Comparison of ENCODE assay signal across 1 cellular context in genomic region chr19:12527034-12527836, GRCh38.
TF ChIP-seq lines count a peak whose summit lies in the region.

No MANE protein-coding gene starts in this region.

TF ChIP-seq in K562, 482 proteins besides CTCF, POLR2A, EP300 and RAD21 (continued from another document and continues in another):
- peak; percentile 73 for TF ChIP-seq JUN (IDR thresholded peaks at IDR 0.05; ENCODE audit: borderline replicate concordance, low read depth, low read length)
- no peak for TF ChIP-seq JUN (CRISPR knock-in tag; IDR thresholded peaks at IDR 0.05; ENCODE audit: borderline replicate concordance)
- TF ChIP-seq TEAD1 (CRISPR knock-in tag; IDR thresholded peaks at IDR 0.05) = peak in 1 of 2 experiments; percentile 67; a peak in 1 of 4 replicates
- no peak for TF ChIP-seq SIN3A (IDR thresholded peaks at IDR 0.05; ENCODE audit: borderline replicate concordance in 2 of 2, control insufficient read depth in 1 of 2, low read depth in 2 of 2, low read length in 2 of 2)
- TF ChIP-seq ZNF764 (CRISPR knock-in tag; IDR thresholded peaks at IDR 0.05; ENCODE audit: low read depth) = no peak
- TF ChIP-seq RCOR1 (IDR thresholded peaks at IDR 0.05; ENCODE audit: borderline replicate concordance in 1 of 2, low read depth in 2 of 2, low read length in 2 of 2) = no peak
- TF ChIP-seq ZNF695 (CRISPR knock-in tag; IDR thresholded peaks at IDR 0.05) = no peak
- no peak for TF ChIP-seq YBX1 (IDR thresholded peaks at IDR 0.05)
- TF ChIP-seq, protein P1, sequence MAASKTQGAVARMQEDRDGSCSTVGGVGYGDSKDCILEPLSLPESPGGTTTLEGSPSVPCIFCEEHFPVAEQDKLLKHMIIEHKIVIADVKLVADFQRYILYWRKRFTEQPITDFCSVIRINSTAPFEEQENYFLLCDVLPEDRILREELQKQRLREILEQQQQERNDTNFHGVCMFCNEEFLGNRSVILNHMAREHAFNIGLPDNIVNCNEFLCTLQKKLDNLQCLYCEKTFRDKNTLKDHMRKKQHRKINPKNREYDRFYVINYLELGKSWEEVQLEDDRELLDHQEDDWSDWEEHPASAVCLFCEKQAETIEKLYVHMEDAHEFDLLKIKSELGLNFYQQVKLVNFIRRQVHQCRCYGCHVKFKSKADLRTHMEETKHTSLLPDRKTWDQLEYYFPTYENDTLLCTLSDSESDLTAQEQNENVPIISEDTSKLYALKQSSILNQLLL (CRISPR knock-in tag; IDR thresholded peaks at IDR 0.05; ENCODE audit: borderline replicate concordance) = no peak
- no peak for TF ChIP-seq FOXA1 (IDR thresholded peaks at IDR 0.05; ENCODE audit: borderline replicate concordance)
- no peak for TF ChIP-seq ZNF785 (CRISPR knock-in tag; IDR thresholded peaks at IDR 0.05)
- no peak for TF ChIP-seq ZFPM2 (CRISPR knock-in tag; IDR thresholded peaks at IDR 0.05)
- TF ChIP-seq SREBF2 (CRISPR knock-in tag; IDR thresholded peaks at IDR 0.05) = no peak
- no peak for TF ChIP-seq NFATC3 (IDR thresholded peaks at IDR 0.05)
- no peak for TF ChIP-seq SIX5 (IDR thresholded peaks at IDR 0.05; ENCODE audit: borderline replicate concordance in 1 of 2, insufficient read depth in 1 of 2, low read depth in 1 of 2, low read length in 2 of 2)
- TF ChIP-seq ZNF518B (CRISPR knock-in tag; IDR thresholded peaks at IDR 0.05) = no peak
- no peak for TF ChIP-seq FOXJ3 (CRISPR knock-in tag; IDR thresholded peaks at IDR 0.05)
- no peak for TF ChIP-seq RREB1 (CRISPR knock-in tag; IDR thresholded peaks at IDR 0.05)
- TF ChIP-seq, protein P2, sequence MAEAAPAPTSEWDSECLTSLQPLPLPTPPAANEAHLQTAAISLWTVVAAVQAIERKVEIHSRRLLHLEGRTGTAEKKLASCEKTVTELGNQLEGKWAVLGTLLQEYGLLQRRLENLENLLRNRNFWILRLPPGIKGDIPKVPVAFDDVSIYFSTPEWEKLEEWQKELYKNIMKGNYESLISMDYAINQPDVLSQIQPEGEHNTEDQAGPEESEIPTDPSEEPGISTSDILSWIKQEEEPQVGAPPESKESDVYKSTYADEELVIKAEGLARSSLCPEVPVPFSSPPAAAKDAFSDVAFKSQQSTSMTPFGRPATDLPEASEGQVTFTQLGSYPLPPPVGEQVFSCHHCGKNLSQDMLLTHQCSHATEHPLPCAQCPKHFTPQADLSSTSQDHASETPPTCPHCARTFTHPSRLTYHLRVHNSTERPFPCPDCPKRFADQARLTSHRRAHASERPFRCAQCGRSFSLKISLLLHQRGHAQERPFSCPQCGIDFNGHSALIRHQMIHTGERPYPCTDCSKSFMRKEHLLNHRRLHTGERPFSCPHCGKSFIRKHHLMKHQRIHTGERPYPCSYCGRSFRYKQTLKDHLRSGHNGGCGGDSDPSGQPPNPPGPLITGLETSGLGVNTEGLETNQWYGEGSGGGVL (CRISPR knock-in tag; IDR thresholded peaks at IDR 0.05) = no peak
- TF ChIP-seq, protein P3, sequence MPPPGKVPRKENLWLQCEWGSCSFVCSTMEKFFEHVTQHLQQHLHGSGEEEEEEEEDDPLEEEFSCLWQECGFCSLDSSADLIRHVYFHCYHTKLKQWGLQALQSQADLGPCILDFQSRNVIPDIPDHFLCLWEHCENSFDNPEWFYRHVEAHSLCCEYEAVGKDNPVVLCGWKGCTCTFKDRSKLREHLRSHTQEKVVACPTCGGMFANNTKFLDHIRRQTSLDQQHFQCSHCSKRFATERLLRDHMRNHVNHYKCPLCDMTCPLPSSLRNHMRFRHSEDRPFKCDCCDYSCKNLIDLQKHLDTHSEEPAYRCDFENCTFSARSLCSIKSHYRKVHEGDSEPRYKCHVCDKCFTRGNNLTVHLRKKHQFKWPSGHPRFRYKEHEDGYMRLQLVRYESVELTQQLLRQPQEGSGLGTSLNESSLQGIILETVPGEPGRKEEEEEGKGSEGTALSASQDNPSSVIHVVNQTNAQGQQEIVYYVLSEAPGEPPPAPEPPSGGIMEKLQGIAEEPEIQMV (tag; conservative IDR thresholded peaks at IDR 0.05; ENCODE audit: low read depth) = no peak
- TF ChIP-seq MXI1 (IDR thresholded peaks at IDR 0.05; ENCODE audit: low read depth, low read length) = no peak
- no peak for TF ChIP-seq ZNF133 (CRISPR knock-in tag; IDR thresholded peaks at IDR 0.05)
- TF ChIP-seq FOXK1 (CRISPR knock-in tag; IDR thresholded peaks at IDR 0.05; ENCODE audit: borderline replicate concordance) = no peak
- no peak for TF ChIP-seq BRCA1 (IDR thresholded peaks at IDR 0.05)
- TF ChIP-seq BRCA1 (CRISPR knock-in tag; IDR thresholded peaks at IDR 0.05) = no peak
- TF ChIP-seq KLF6 (CRISPR knock-in tag; IDR thresholded peaks at IDR 0.05; ENCODE audit: borderline replicate concordance) = no peak
- 0 out of 4 replicates have a peak, but pooled peaks of 1 of the 2 experiments have one; percentile 8 for TF ChIP-seq HDAC1 (IDR thresholded peaks at IDR 0.05)
- TF ChIP-seq ESRRB (CRISPR knock-in tag; IDR thresholded peaks at IDR 0.05; ENCODE audit: borderline replicate concordance) = no peak
- no peak for TF ChIP-seq SMAD2 (IDR thresholded peaks at IDR 0.05; ENCODE audit: low read depth, low read length)
- TF ChIP-seq IRF1 (CRISPR knock-in tag; IDR thresholded peaks at IDR 0.05; ENCODE audit: borderline replicate concordance) = no peak
- TF ChIP-seq C11orf30 (IDR thresholded peaks at IDR 0.05; ENCODE audit: low read depth) = no peak
- TF ChIP-seq GTF2F1 (IDR thresholded peaks at IDR 0.05; ENCODE audit: low read depth, low read length) = no peak
- no peak for TF ChIP-seq ZNF347 (CRISPR knock-in tag; IDR thresholded peaks at IDR 0.05; ENCODE audit: low read depth)
- no peak for TF ChIP-seq HEY1 (CRISPR knock-in tag; IDR thresholded peaks at IDR 0.05; ENCODE audit: borderline replicate concordance)
- no peak for TF ChIP-seq ZNF41 (CRISPR knock-in tag; conservative IDR thresholded peaks at IDR 0.05)
- no peak for TF ChIP-seq CSDE1 (IDR thresholded peaks at IDR 0.05)
- TF ChIP-seq PHB2 (IDR thresholded peaks at IDR 0.05; ENCODE audit: low read depth) = no peak
- TF ChIP-seq SLC30A9 (CRISPR knock-in tag; IDR thresholded peaks at IDR 0.05) = no peak
- TF ChIP-seq SAP30 (IDR thresholded peaks at IDR 0.05; ENCODE audit: borderline replicate concordance, insufficient read depth, low read depth, low read length, poor library complexity, severe bottlenecking) = no peak
- TF ChIP-seq SMARCA5 (IDR thresholded peaks at IDR 0.05) = 0 out of 2 replicates have a peak, but pooled peaks have one; percentile 23
- TF ChIP-seq PML (IDR thresholded peaks at IDR 0.05; ENCODE audit: low read length) = no peak
- TF ChIP-seq ZNF79 (CRISPR knock-in tag; IDR thresholded peaks at IDR 0.05; ENCODE audit: low read depth) = no peak
- no peak for TF ChIP-seq TAF15 (IDR thresholded peaks at IDR 0.05; ENCODE audit: low read depth, low read length)
- peak; percentile 95 for TF ChIP-seq ZEB2 (IDR thresholded peaks at IDR 0.05)
- TF ChIP-seq ZSCAN32 (CRISPR knock-in tag; IDR thresholded peaks at IDR 0.05) = no peak
- TF ChIP-seq, protein P4, sequence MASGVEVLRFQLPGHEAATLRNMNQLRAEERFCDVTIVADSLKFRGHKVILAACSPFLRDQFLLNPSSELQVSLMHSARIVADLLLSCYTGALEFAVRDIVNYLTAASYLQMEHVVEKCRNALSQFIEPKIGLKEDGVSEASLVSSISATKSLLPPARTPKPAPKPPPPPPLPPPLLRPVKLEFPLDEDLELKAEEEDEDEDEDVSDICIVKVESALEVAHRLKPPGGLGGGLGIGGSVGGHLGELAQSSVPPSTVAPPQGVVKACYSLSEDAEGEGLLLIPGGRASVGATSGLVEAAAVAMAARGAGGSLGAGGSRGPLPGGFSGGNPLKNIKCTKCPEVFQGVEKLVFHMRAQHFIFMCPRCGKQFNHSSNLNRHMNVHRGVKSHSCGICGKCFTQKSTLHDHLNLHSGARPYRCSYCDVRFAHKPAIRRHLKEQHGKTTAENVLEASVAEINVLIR (CRISPR knock-in tag; IDR thresholded peaks at IDR 0.05) = no peak
- no peak for TF ChIP-seq ZC3H11A (IDR thresholded peaks at IDR 0.05; ENCODE audit: low read depth, low read length)
- TF ChIP-seq ZNF75A (CRISPR knock-in tag; IDR thresholded peaks at IDR 0.05) = peak; percentile 100
- no peak for TF ChIP-seq REST (CRISPR knock-in tag; IDR thresholded peaks at IDR 0.05; ENCODE audit: low read depth)
- TF ChIP-seq PHF8 (IDR thresholded peaks at IDR 0.05; ENCODE audit: borderline replicate concordance, low read length) = no peak
